19 cellular contexts compared by ENCODE assay signal in genomic region chr17:42853597-42853967, GRCh38. TPM values are rescaled to one million over a fixed set of nuclear protein-coding genes. Genes with fewer than 3 reads are reported as not detected.
DNase-seq lines count a peak whose midpoint lies in the region; ATAC-seq and TF ChIP-seq lines count a peak whose summit lies in the region.
"Had no signal": no experiment of that assay in that cellular context is flagged by ENCODE, and none has a peak within 500 bp of the region (broad histone marks: within the 10 kb centered on the region; RNA-seq: fewer than 3 reads in every experiment).

No MANE protein-coding gene starts in this region.

- H3K4me2 ChIP-seq in H9 (ENCODE audit: insufficient read depth, insufficient read length, low read length): no peak overlapping the region

- H3K27me3 ChIP-seq in left lung (no peaks in the 10 kb centered on the region), subcutaneous abdominal adipose tissue (ENCODE audit: control insufficient read depth in 5 of 5, insufficient read depth in 4 of 5, low read length in 5 of 5) (no peaks in the 10 kb centered on the region), H9 (ENCODE audit: insufficient read depth, low read length) (no peaks in the 10 kb centered on the region)
- H3K27me3 ChIP-seq: brain microvascular endothelial cell had no signal

- peak; percentile 89 for DNase-seq in RPMI8226
- DNase-seq in left lung: peak in 1 of 2 donors; percentile 11
- DNase-seq in superior temporal gyrus (ENCODE audit: extremely low spot score): no peak
- DNase-seq in H9: no peak
- DNase-seq: activated CD4-positive, alpha-beta T cell treated with anti-CD3 and anti-CD28 coated beads for 4 hours; activated naive CD4-positive, alpha-beta T cell treated with anti-CD3 and anti-CD28 coated beads for 36 hours; activated T-cell treated with anti-CD3 and anti-CD28 coated beads for 4 hours; brain microvascular endothelial cell; GOT3; hypothalamus; NCI-H187; NCI-H510A; OCI-M1; stimulated activated CD4-positive, alpha-beta T cell treated with anti-CD3 and anti-CD28 coated beads, Interleukin-15, amount 100 ng/mL, for 24 hours had no signal

- no peaks in the 10 kb centered on the region for H3K9me3 ChIP-seq in left lung
- no peaks in the 10 kb centered on the region for H3K9me3 ChIP-seq in subcutaneous abdominal adipose tissue (ENCODE audit: control insufficient read depth in 5 of 5, low read length in 5 of 5)
- H3K9me3 ChIP-seq in H9 (ENCODE audit: control insufficient read depth, low read depth, low read length): no peaks in the 10 kb centered on the region

- H2AFZ ChIP-seq in H9 (ENCODE audit: low read length): no peak overlapping the region
- H2AFZ ChIP-seq: parathyroid adenoma had no signal

- ATAC-seq in left lung (no peak), GM21717 (IDR thresholded peaks at IDR 0.05; ENCODE audit: unreplicated experiment) (no peak)

- H3K4me3 ChIP-seq in left lung (peak overlapping the region; percentile 7 to 37), subcutaneous abdominal adipose tissue (ENCODE audit: low read depth in 1 of 5, low read length in 5 of 5) (peak overlapping the region; percentile 70 to 95 (median 75))
- H3K4me3 ChIP-seq: SK-N-MC had no signal

- H3K27ac ChIP-seq in left lung (peak overlapping the region in 1 of 2 donors; percentile 29), subcutaneous abdominal adipose tissue (ENCODE audit: low read depth, low read length) (peak overlapping the region; percentile 94), H9 (ENCODE audit: insufficient read length, low read depth, low read length) (no peak overlapping the region)
- H3K27ac ChIP-seq: brain microvascular endothelial cell, parathyroid adenoma, SK-N-MC had no signal

- H3K14ac ChIP-seq in H9 (ENCODE audit: insufficient read depth, low read length): no peak overlapping the region

- H2BK5ac ChIP-seq in H9 (ENCODE audit: insufficient read length, low read length): no peak overlapping the region

- no peak overlapping the region for H4K8ac ChIP-seq in H9 (replicated peaks; ENCODE audit: insufficient read length, low read depth, low read length)

- H3K23ac ChIP-seq in H9 (ENCODE audit: insufficient read length, low read depth, low read length): no peak overlapping the region

- no peak overlapping the region for H4K91ac ChIP-seq in H9 (ENCODE audit: insufficient read length, low read depth, low read length)

- no peaks in the 10 kb centered on the region for H3K27me3 Mint-ChIP-seq in H9 (ENCODE audit: low read depth)
- H3K27me3 Mint-ChIP-seq: B cell had no signal

- H3K9me3 Mint-ChIP-seq in H9: no peaks in the 10 kb centered on the region; a peak in 1 of 5 replicates
- H3K9me3 Mint-ChIP-seq: activated naive CD4-positive, alpha-beta T cell treated with anti-CD3 and anti-CD28 coated beads for 36 hours had no signal

- TF ChIP-seq CTCF in left lung (IDR thresholded peaks at IDR 0.05) (no peak), H9 (conservative IDR thresholded peaks at IDR 0.05) (no peak)

- H3K36me3 ChIP-seq in left lung (no peaks in the 10 kb centered on the region), subcutaneous abdominal adipose tissue (ENCODE audit: control insufficient read depth in 5 of 5, insufficient read depth in 5 of 5, low read length in 5 of 5) (peaks cover 5 to 37% (median 22%) of the 10 kb centered on the region in 5 donors)
- H3K36me3 ChIP-seq: brain microvascular endothelial cell had no signal

- no peak overlapping the region for H3K18ac ChIP-seq in H9 (ENCODE audit: insufficient read length, low read depth, low read length)

- no peak overlapping the region for H2BK120ac ChIP-seq in H9 (ENCODE audit: low read depth, low read length, poor library complexity, severe bottlenecking)

- H3K9ac ChIP-seq in subcutaneous abdominal adipose tissue (ENCODE audit: low read length in 5 of 5) (peak overlapping the region; percentile 72 to 89 (median 81)), H9 (ENCODE audit: extremely low read depth, insufficient read length, low read length) (no peak overlapping the region)
- H3K9ac ChIP-seq: parathyroid adenoma had no signal

- no peak overlapping the region for H2BK12ac ChIP-seq in H9 (ENCODE audit: insufficient read length, low read depth, low read length)

- H3K4me1 ChIP-seq in left lung (peaks cover 0 to 12% of the 10 kb centered on the region in 2 donors), subcutaneous abdominal adipose tissue (ENCODE audit: control insufficient read depth in 5 of 5, insufficient read depth in 5 of 5, low read length in 5 of 5) (peaks cover 17 to 78% (median 68%) of the 10 kb centered on the region in 5 donors), H9 (ENCODE audit: insufficient read depth, low read length) (no peaks in the 10 kb centered on the region)
- H3K4me1 ChIP-seq: parathyroid adenoma had no signal

- no peak overlapping the region for H3T11ph ChIP-seq in H9 (ENCODE audit: low read length)

- H3K4me1 Mint-ChIP-seq in H9: peaks cover 4 to 8% of the 10 kb centered on the region in 2 experiments; a peak in 2 of 4 replicates
- H3K4me1 Mint-ChIP-seq: B cell had no signal

- H3K79me1 ChIP-seq in H9 (ENCODE audit: insufficient read depth, low read depth, low read length, poor library complexity, severe bottlenecking): no peaks in the 10 kb centered on the region

- no peaks in the 10 kb centered on the region for H3K23me2 ChIP-seq in H9 (ENCODE audit: insufficient read length, low read depth, low read length, poor library complexity, severe bottlenecking)

- no peak overlapping the region for H3K4ac ChIP-seq in H9 (ENCODE audit: low read depth, low read length)

- no peaks in the 10 kb centered on the region for H3K79me2 ChIP-seq in H9 (ENCODE audit: insufficient read depth, low read length)
- H3K79me2 ChIP-seq: parathyroid adenoma had no signal

- intact Hi-C loops in left lung (cut with DNase I): no loop called here

- no peak overlapping the region for H4K5ac ChIP-seq in H9 (ENCODE audit: insufficient read length, low read depth, low read length)

- H3K27ac Mint-ChIP-seq in H9: 0 out of 7 replicates have a peak overlapping the region, but pooled peaks of 1 of the 3 experiments have one; percentile 13
- H3K27ac Mint-ChIP-seq: activated naive CD4-positive, alpha-beta T cell treated with anti-CD3 and anti-CD28 coated beads for 36 hours; B cell had no signal

- no peak overlapping the region for H3K56ac ChIP-seq in H9 (ENCODE audit: insufficient read length, low read depth, low read length)

- no CpG with 5 or more reads among the region's 5 CpGs for WGBS in H9 (ENCODE audit: extremely low coverage, insufficient read length, low lambda C conversion rate)

- H2AK5ac ChIP-seq in H9 (ENCODE audit: insufficient read length, low read length): no peak overlapping the region

- H3K36me3 Mint-ChIP-seq in H9 (ENCODE audit: insufficient read depth in 1 of 3, low read depth in 3 of 3): no peaks in the 10 kb centered on the region; a peak in 1 of 7 replicates

- no peak overlapping the region for H3K4me3 Mint-ChIP-seq in H9
- H3K4me3 Mint-ChIP-seq: activated naive CD4-positive, alpha-beta T cell treated with anti-CD3 and anti-CD28 coated beads for 36 hours; B cell had no signal

- H2BK15ac ChIP-seq in H9 (ENCODE audit: low read depth, low read length): no peak overlapping the region

- H4K20me1 ChIP-seq in H9 (ENCODE audit: control insufficient read depth, insufficient read depth, insufficient read length): no peaks in the 10 kb centered on the region

- H2BK20ac ChIP-seq in H9 (ENCODE audit: low read depth, low read length, poor library complexity, severe bottlenecking): no peak overlapping the region

RNA-seq across cellular contexts. Expression of gene AOC3, which starts 2.6 kb away (rescaled TPM):
- total RNA-seq in left lung: 100 to 1,000 TPM in 1 of 2 donors, 10 to 100 TPM in 1; 56.6 to 155 TPM
- 2.6 and 2.8 TPM in 2 replicates for total RNA-seq in H9 (2021)

RNA-seq across cellular contexts. Expression of gene AOC2, which starts 9.2 kb away (rescaled TPM):
- total RNA-seq in left lung: 1 to 10 TPM; 2.1 to 2.6 TPM
- total RNA-seq in H9 (2021): 5.7 and 7.1 TPM in 2 replicates

RNA-seq across cellular contexts. Expression of gene PSME3, which starts 20.4 kb away (rescaled TPM):
- total RNA-seq in left lung (100 to 1,000 TPM in 1 of 2 donors, 10 to 100 TPM in 1; 95.7 to 131 TPM), H9 (2021) (205 and 222 TPM in 2 replicates)

RNA-seq across cellular contexts. Expression of gene BECN1, which starts 29.5 kb away (rescaled TPM):
- 10 to 100 TPM; 63.8 to 82.6 TPM for total RNA-seq in left lung
- total RNA-seq in H9 (2021): 60.1 and 69.2 TPM in 2 replicates

RNA-seq across cellular contexts. Expression of gene G6PC1, which starts 47.0 kb away (rescaled TPM):
- total RNA-seq in left lung: not detected
- not detected in 2 replicates for total RNA-seq in H9 (2021)
- total RNA-seq: activated naive CD4-positive, alpha-beta T cell treated with anti-CD3 and anti-CD28 coated beads for 36 hours; B cell had no signal

Comparison
In these comparisons a context has a peak if more than half of its experiments do, and no peak if none do; other contexts are left out.
1. RNA of gene AOC3, which starts 2.6 kb away (total RNA-seq): 56.6 to 155 TPM in left lung; 2.6 to 2.8 TPM in H9; every median in the first group is over 10 times any median in the second.